In genomic region chr1:28800324-28800723, GRCh38 we compare ENCODE assay signal across 37 cellular contexts. TPM values are rescaled to one million over a fixed set of nuclear protein-coding genes. Genes with fewer than 3 reads are reported as not detected.
"Had no signal": no experiment of that assay in that cellular context is flagged by ENCODE, and none has a peak within 500 bp of the region (broad histone marks: within the 10 kb centered on the region; RNA-seq: fewer than 3 reads in every experiment).

No MANE protein-coding gene starts in this region.

- H3K4me3 Mint-ChIP-seq: activated CD4-positive, alpha-beta memory T cell treated with anti-CD3 and anti-CD28 coated beads, Interleukin-2, amount 10 ng/mL, durations not matched to agents 7 days and 5 days; activated naive CD8-positive, alpha-beta T cell treated with anti-CD3 and anti-CD28 coated beads for 36 hours; activated T-cell treated with anti-CD3 and anti-CD28 coated beads, Interleukin-2, amount 50 U/mL, for 72 hours; activated T-helper 17 cell treated with anti-CD3 and anti-CD28 coated beads, Interleukin-2, amount 50 U/mL, for 72 hours; central memory CD8-positive, alpha-beta T cell; T-cell had no signal

- H3K27ac ChIP-seq: cardiac muscle cell, Peyer's patch, SJSA1, VCaP had no signal

- H3K9me3 ChIP-seq: Peyer's patch, SJSA1 had no signal

- H3K4me3 ChIP-seq: cardiac muscle cell, MG63, Peyer's patch, SJSA1 had no signal

- H3K27ac Mint-ChIP-seq: activated CD4-positive, alpha-beta memory T cell treated with anti-CD3 and anti-CD28 coated beads, Interleukin-2, amount 10 ng/mL, durations not matched to agents 7 days and 5 days; activated naive CD8-positive, alpha-beta T cell treated with anti-CD3 and anti-CD28 coated beads for 36 hours; activated T-cell treated with anti-CD3 and anti-CD28 coated beads, Interleukin-2, amount 50 U/mL, for 72 hours; activated T-helper 17 cell treated with anti-CD3 and anti-CD28 coated beads, Interleukin-2, amount 50 U/mL, for 72 hours; T-cell had no signal

- H3K9me3 Mint-ChIP-seq: activated CD4-positive, alpha-beta memory T cell treated with anti-CD3 and anti-CD28 coated beads, Interleukin-2, amount 10 ng/mL, durations not matched to agents 7 days and 5 days; activated naive CD8-positive, alpha-beta T cell treated with anti-CD3 and anti-CD28 coated beads for 36 hours; activated T-cell treated with anti-CD3 and anti-CD28 coated beads, Interleukin-2, amount 50 U/mL, for 72 hours; activated T-helper 17 cell treated with anti-CD3 and anti-CD28 coated beads, Interleukin-2, amount 50 U/mL, for 72 hours; central memory CD8-positive, alpha-beta T cell; T-cell had no signal

- H3K4me1 Mint-ChIP-seq: activated naive CD8-positive, alpha-beta T cell treated with anti-CD3 and anti-CD28 coated beads for 36 hours; activated T-helper 17 cell treated with anti-CD3 and anti-CD28 coated beads, Interleukin-2, amount 50 U/mL, for 72 hours; central memory CD8-positive, alpha-beta T cell had no signal

- H3K36me3 Mint-ChIP-seq: activated naive CD8-positive, alpha-beta T cell treated with anti-CD3 and anti-CD28 coated beads for 36 hours; T-cell had no signal

- H3K36me3 ChIP-seq: cardiac muscle cell, MG63, Peyer's patch, SJSA1 had no signal

- H3K27me3 ChIP-seq: cardiac muscle cell, MG63, Peyer's patch, SJSA1 had no signal

- DNase-seq: activated CD4-positive, alpha-beta memory T cell treated with anti-CD3 and anti-CD28 coated beads, Interleukin-2, amount 10 ng/mL, durations not matched to agents 7 days and 5 days; activated CD4-positive, alpha-beta T cell treated with anti-CD3 and anti-CD28 coated beads for 1 hour; activated CD4-positive, alpha-beta T cell treated with anti-CD3 and anti-CD28 coated beads for 48 hours; activated CD4-positive, CD25-positive, alpha-beta regulatory T cell; activated effector memory CD4-positive, alpha-beta T cell treated with anti-CD3 and anti-CD28 coated beads, Interleukin-2, amount 50 U/mL, for 16 hours; activated naive CD4-positive, alpha-beta T cell; activated naive CD4-positive, alpha-beta T cell treated with anti-CD3 and anti-CD28 coated beads, Interleukin-2, amount 50 U/mL, for 16 hours; activated naive CD8-positive, alpha-beta T cell treated with anti-CD3 and anti-CD28 coated beads for 36 hours; activated T-cell treated with anti-CD3 and anti-CD28 coated beads, Interleukin-2, amount 50 U/mL, for 1 hour; activated T-cell treated with anti-CD3 and anti-CD28 coated beads, Interleukin-2, amount 50 U/mL, for 72 hours; amniotic stem cell; aorta; Kasumi-1; MG63; NCI-H1048; NCI-H1105 treated with DMSO at 0.1 percent for 48 hours; NCI-H1436; NCI-H1694; NCI-H1930; NCI-H2081 treated with DMSO at 0.1 percent for 48 hours; NCI-H226; NCI-H524 treated with DMSO at 0.1 percent for 48 hours; PC-3; Peyer's patch; RPMI8226; SHP77 treated with DMSO at 0.1 percent for 48 hours; T-cell; T-helper 2 cell; T-helper 9 cell had no signal

- H3K4me1 ChIP-seq: Peyer's patch had no signal

- H3K27me3 Mint-ChIP-seq: activated naive CD8-positive, alpha-beta T cell treated with anti-CD3 and anti-CD28 coated beads for 36 hours; activated T-helper 17 cell treated with anti-CD3 and anti-CD28 coated beads, Interleukin-2, amount 50 U/mL, for 72 hours had no signal

- ATAC-seq: activated T-cell treated with anti-CD3 and anti-CD28 coated beads, Interleukin-2, amount 50 U/mL, for 72 hours; activated T-helper 17 cell treated with anti-CD3 and anti-CD28 coated beads, Interleukin-2, amount 50 U/mL, for 72 hours; PC-3; SK-N-SH treated with all-trans-retinoic acid at 6 μM for 48 hours; T-cell had no signal

RNA-seq across cellular contexts. Expression of gene OPRD1, which starts 11.6 kb away (rescaled TPM):
- total RNA-seq: activated CD4-positive, alpha-beta memory T cell treated with anti-CD3 and anti-CD28 coated beads, Interleukin-2, amount 10 ng/mL, durations not matched to agents 7 days and 5 days; activated CD8-positive, alpha-beta memory T cell treated with anti-CD3 and anti-CD28 coated beads for 36 hours; activated T-cell treated with anti-CD3 and anti-CD28 coated beads, Interleukin-2, amount 50 U/mL, for 72 hours; activated T-helper 17 cell treated with anti-CD3 and anti-CD28 coated beads, Interleukin-2, amount 50 U/mL, for 72 hours; aorta; NCI-H460; PC-3; T-cell had no signal
- polyA plus RNA-seq: aorta had no signal
